13 cellular contexts compared by ENCODE assay signal in genomic region chr1:200072636-200073285, GRCh38.
DNase-seq lines count a peak whose midpoint lies in the region; ATAC-seq and TF ChIP-seq lines count a peak whose summit lies in the region.
"Had no signal": no experiment of that assay in that cellular context is flagged by ENCODE, and none has a peak within 500 bp of the region (broad histone marks: within the 10 kb centered on the region; RNA-seq: fewer than 3 reads in every experiment).

No MANE protein-coding gene starts in this region.

- peak overlapping the region; percentile 62 for H3K4me2 ChIP-seq in OCI-LY3 (ENCODE audit: low read length)

- H3K9me3 ChIP-seq in OCI-LY3 (ENCODE audit: insufficient read depth, low read length): no peaks in the 10 kb centered on the region

- peaks cover 56% of the 10 kb centered on the region for H3K27me3 ChIP-seq in OCI-LY3 (ENCODE audit: low read depth, low read length)

- no peaks in the 10 kb centered on the region for H4K20me1 ChIP-seq in OCI-LY3 (ENCODE audit: insufficient read depth, low read length)

- peaks cover 22% of the 10 kb centered on the region for H3K4me1 ChIP-seq in OCI-LY3 (ENCODE audit: low read length)

- no peaks in the 10 kb centered on the region for H3K79me2 ChIP-seq in OCI-LY3 (ENCODE audit: low read length)

- no peak overlapping the region for H3K27ac ChIP-seq in OCI-LY3 (ENCODE audit: low read length)

- TF ChIP-seq CTCF in OCI-LY3 (IDR thresholded peaks at IDR 0.05; ENCODE audit: low read depth, low read length): no peak

- peak; percentile 94 for ATAC-seq in GM18511 (IDR thresholded peaks at IDR 0.05; ENCODE audit: unreplicated experiment)
- ATAC-seq in GM21367 (IDR thresholded peaks at IDR 0.05; ENCODE audit: unreplicated experiment): peak; percentile 97
- peak; percentile 97 for ATAC-seq in HG03025 (IDR thresholded peaks at IDR 0.05; ENCODE audit: low FRiP score, unreplicated experiment)

- DNase-seq in NCI-H2029 (lab: John Stamatoyannopoulos, UW): no peak
- no peak for DNase-seq in putamen (ENCODE audit: low spot score)
- no peak for DNase-seq in DMS79 treated with DMSO at 0.1 percent for 48 hours (lab: John Stamatoyannopoulos, UW)
- no peak for DNase-seq in NCI-H446 (lab: John Stamatoyannopoulos, UW)
- DNase-seq: CD4-positive, alpha-beta T cell; effector CD4-positive, alpha-beta T cell; hippocampal formation; IMR-90; NCI-H510A treated with DMSO at 0.1 percent for 48 hours had no signal

- no peak overlapping the region for H3K9ac ChIP-seq in OCI-LY3 (ENCODE audit: low read length)

- no peaks in the 10 kb centered on the region for H3K36me3 ChIP-seq in OCI-LY3 (replicated peaks; ENCODE audit: low read depth, low read length)

- H3K4me3 ChIP-seq in OCI-LY3 (ENCODE audit: low read length): peak overlapping the region; percentile 42

- no peak overlapping the region for H2AFZ ChIP-seq in OCI-LY3 (ENCODE audit: low read depth, low read length)
